Comparison of ENCODE assay signal across 10 cellular contexts in the genomic region with DNA sequence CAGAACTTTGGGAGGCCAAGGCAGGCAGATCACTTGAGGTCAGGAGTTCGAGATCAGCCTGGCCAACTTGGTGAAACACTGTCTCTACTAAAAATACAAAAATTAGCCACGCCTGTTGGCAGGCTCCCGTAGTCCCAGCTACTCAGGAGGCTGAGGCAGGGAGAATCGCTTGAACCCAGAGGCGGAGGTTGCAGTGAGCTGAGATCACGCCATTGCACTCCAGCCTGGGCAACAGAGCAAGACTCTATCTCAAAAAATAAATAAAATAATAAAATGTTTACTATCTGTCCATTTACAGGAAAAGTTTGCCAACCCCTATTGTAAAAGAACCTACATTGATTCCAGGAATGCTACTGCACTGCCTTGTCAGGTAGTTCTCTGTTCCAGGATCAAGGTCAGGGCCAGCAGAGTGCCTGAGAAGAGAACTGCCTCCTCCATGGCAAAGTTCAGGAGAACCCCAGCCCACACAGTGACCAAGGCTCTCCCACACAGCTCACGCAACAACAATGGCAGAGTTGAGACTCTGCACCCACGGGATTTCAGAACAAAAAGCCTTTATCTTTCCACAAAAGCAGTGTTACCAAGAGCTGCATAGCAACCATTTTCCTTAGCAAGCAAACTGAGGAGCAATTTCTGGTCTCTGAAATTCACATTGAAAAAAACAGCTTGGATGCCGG. TPM values are rescaled to one million over a fixed set of nuclear protein-coding genes. Genes with fewer than 3 reads are reported as not detected.
DNase-seq lines count a peak whose midpoint lies in the region; ATAC-seq, FAIRE-seq and TF ChIP-seq lines count a peak whose summit lies in the region.
"Not testable (repeated sequence)": the region's sequence is repeated elsewhere in the genome, so short reads cannot be mapped to it uniquely, and the experiment has no call there.
"Had no signal": no experiment of that assay in that cellular context is flagged by ENCODE, and none has a peak within 500 bp of the region (broad histone marks: within the 10 kb centered on the region; RNA-seq: fewer than 3 reads in every experiment).

No MANE protein-coding gene starts in this region.

- not testable (repeated sequence) for H3K27ac Mint-ChIP-seq in activated CD8-positive, alpha-beta memory T cell treated with anti-CD3 and anti-CD28 coated beads, Interleukin-2, amount 10 ng/mL, durations not matched to agents 7 days and 5 days

- not testable (repeated sequence) for H3K4me3 ChIP-seq in breast epithelium

- H3K4me1 Mint-ChIP-seq in activated CD8-positive, alpha-beta memory T cell treated with anti-CD3 and anti-CD28 coated beads, Interleukin-2, amount 10 ng/mL, durations not matched to agents 7 days and 5 days: not testable (repeated sequence)

- not testable (repeated sequence) for H3K9me3 Mint-ChIP-seq in activated CD8-positive, alpha-beta memory T cell treated with anti-CD3 and anti-CD28 coated beads, Interleukin-2, amount 10 ng/mL, durations not matched to agents 7 days and 5 days (ENCODE audit: low read depth)

- H3K27ac ChIP-seq in breast epithelium (peak overlapping the region; percentile 62 to 72), substantia nigra (ENCODE audit: low read depth, low read length, poor library complexity, severe bottlenecking) (peak overlapping the region; percentile 95)

- CTCF ChIA-PET in activated CD8-positive, alpha-beta memory T cell treated with anti-CD3 and anti-CD28 coated beads, Interleukin-2, amount 10 ng/mL, durations not matched to agents 7 days and 5 days (lab: Charles Lee): interaction anchor here (1.2 to 1.5 kb wide), 2 partner anchors 10 to 135 kb away, joined by 3 read pairs; no protein-coding TSS in a partner anchor

- not testable (repeated sequence) for H3K36me3 ChIP-seq in breast epithelium

- not testable (repeated sequence) for H3K4me1 ChIP-seq in breast epithelium

- not testable (repeated sequence) for H3K27me3 Mint-ChIP-seq in activated CD8-positive, alpha-beta memory T cell treated with anti-CD3 and anti-CD28 coated beads, Interleukin-2, amount 10 ng/mL, durations not matched to agents 7 days and 5 days

- not testable (repeated sequence) for TF ChIP-seq POLR2A in breast epithelium (IDR thresholded peaks at IDR 0.05)

- intact Hi-C loops in breast epithelium (cut with DNase I; ENCODE audit: low total_unique reads): not testable (repeated sequence)

- H3K4me3 Mint-ChIP-seq in activated CD8-positive, alpha-beta memory T cell treated with anti-CD3 and anti-CD28 coated beads, Interleukin-2, amount 10 ng/mL, durations not matched to agents 7 days and 5 days: not testable (repeated sequence)

- H3K36me3 Mint-ChIP-seq in activated CD8-positive, alpha-beta memory T cell treated with anti-CD3 and anti-CD28 coated beads, Interleukin-2, amount 10 ng/mL, durations not matched to agents 7 days and 5 days: not testable (repeated sequence)

- not testable (repeated sequence) for TF ChIP-seq CTCF in breast epithelium (IDR thresholded peaks at IDR 0.05)

- FAIRE-seq in frontal cortex (lab: Jason Lieb, UNC): not testable (repeated sequence)

- not testable (repeated sequence) for H3K9me3 ChIP-seq in breast epithelium

- peak in 12 of 14 donors; percentile 12 to 77 (median 62) for DNase-seq in C1 segment of cervical spinal cord (lab: John Stamatoyannopoulos, UW)
- peak; percentile 37 for DNase-seq in NCI-H146 (lab: John Stamatoyannopoulos, UW)
- DNase-seq in activated CD8-positive, alpha-beta memory T cell treated with anti-CD3 and anti-CD28 coated beads, Interleukin-2, amount 10 ng/mL, durations not matched to agents 7 days and 5 days: peak; percentile 14
- not testable (repeated sequence) for DNase-seq in breast epithelium (ENCODE audit: low spot score in 2 of 2); left lobe of liver (ENCODE audit: low spot score)
- DNase-seq in frontal cortex (ENCODE audit: low spot score in 2 of 2): peak; percentile 48 to 56
- DNase-seq in occipital lobe (lab: John Stamatoyannopoulos, UW): peak; percentile 56
- DNase-seq in substantia nigra (lab: John Stamatoyannopoulos, UW): peak in 37 of 49 donors; percentile 27 to 89 (median 67)

- not testable (repeated sequence) for H3K27me3 ChIP-seq in breast epithelium

- not testable (repeated sequence) for ATAC-seq in activated CD8-positive, alpha-beta memory T cell treated with anti-CD3 and anti-CD28 coated beads, Interleukin-2, amount 10 ng/mL, durations not matched to agents 7 days and 5 days
- ATAC-seq in left lobe of liver: peak; percentile 72

RNA-seq across cellular contexts. Expression of a gene that starts 11.3 kb away (rescaled TPM):
- 10 to 100 TPM; 21.7 to 25.5 TPM for total RNA-seq in activated CD8-positive, alpha-beta memory T cell treated with anti-CD3 and anti-CD28 coated beads, Interleukin-2, amount 10 ng/mL, durations not matched to agents 7 days and 5 days
- total RNA-seq in breast epithelium (100 to 1,000 TPM; 128 to 527 (median 204) TPM), frontal cortex (2.4 TPM), left lobe of liver (74.6 TPM), occipital lobe (4.7 TPM)

RNA-seq across cellular contexts. Expression of a gene that starts 39.8 kb away (rescaled TPM):
- total RNA-seq in activated CD8-positive, alpha-beta memory T cell treated with anti-CD3 and anti-CD28 coated beads, Interleukin-2, amount 10 ng/mL, durations not matched to agents 7 days and 5 days: 1 to 10 TPM in 1 of 2 experiments, under 1 TPM in 1; 0.73 to 1.3 TPM
- 1 to 10 TPM; 1.1 to 2.6 (median 2.0) TPM for total RNA-seq in breast epithelium
- not detected for total RNA-seq in frontal cortex
- total RNA-seq in left lobe of liver: 1.2 TPM
- total RNA-seq in occipital lobe: not detected
- total RNA-seq: endothelial cell of umbilical vein, suprapubic skin had no signal
